ENCODE assay signal across 17 cellular contexts in the genomic region with DNA sequence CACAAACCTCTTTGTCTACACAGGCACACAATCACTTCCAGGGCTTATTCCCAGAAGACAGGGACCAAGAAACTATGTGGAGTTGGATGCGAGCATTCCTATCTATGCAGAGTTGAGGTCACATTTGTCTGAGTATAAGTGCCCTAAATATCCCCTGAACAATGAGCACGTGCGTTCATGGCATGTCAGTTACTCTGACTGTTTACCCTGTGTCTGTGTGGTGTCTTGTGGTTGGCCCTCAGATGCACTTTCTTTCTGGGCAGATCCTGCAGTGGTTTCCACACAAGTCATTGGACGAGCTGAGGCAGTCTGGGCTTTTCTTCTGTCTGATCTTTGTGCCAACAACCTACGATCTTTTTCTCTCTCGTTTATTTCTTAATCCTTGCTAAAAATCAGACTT.
DNase-seq lines count a peak whose midpoint lies in the region; ATAC-seq and TF ChIP-seq lines count a peak whose summit lies in the region.
"Had no signal": no experiment of that assay in that cellular context is flagged by ENCODE, and none has a peak within 500 bp of the region (broad histone marks: within the 10 kb centered on the region; RNA-seq: fewer than 3 reads in every experiment).

No MANE protein-coding gene starts in this region.

- peak; percentile 63 to 72 for ATAC-seq in right cardiac atrium
- ATAC-seq in GM18861 (IDR thresholded peaks at IDR 0.05; ENCODE audit: unreplicated experiment) = no peak

- WGBS in right cardiac atrium = 62% methylated on average over 6 of the region's 6 CpGs

- H3K27me3 ChIP-seq in brain microvascular endothelial cell (replicated peaks) (no peaks in the 10 kb centered on the region), right cardiac atrium (ENCODE audit: control insufficient read depth, insufficient read depth) (no peaks in the 10 kb centered on the region), skeletal muscle tissue (ENCODE audit: control insufficient read depth in 3 of 3, insufficient read depth in 3 of 3, low read length in 3 of 3) (no peaks in the 10 kb centered on the region)
- H3K27me3 ChIP-seq: BE2C, esophagus squamous epithelium, suprapubic skin had no signal

- peak overlapping the region; percentile 9 for H3K27ac ChIP-seq in brain microvascular endothelial cell
- H3K27ac ChIP-seq in right cardiac atrium (ENCODE audit: low read length) = no peak overlapping the region
- H3K27ac ChIP-seq in skeletal muscle tissue (ENCODE audit: low read depth, low read length) = peak overlapping the region; percentile 26
- H3K27ac ChIP-seq: suprapubic skin had no signal

- TF ChIP-seq CTCF in brain microvascular endothelial cell (IDR thresholded peaks at IDR 0.05; ENCODE audit: low read depth, low read length, missing control alignments) (no peak), GM10248 (IDR thresholded peaks at IDR 0.05; ENCODE audit: control extremely low read depth, extremely low read depth, low read depth, missing control alignments) (no peak)

- H3K36me3 ChIP-seq in brain microvascular endothelial cell (replicated peaks) (peaks cover 90% of the 10 kb centered on the region), skeletal muscle tissue (ENCODE audit: control insufficient read depth in 3 of 3, insufficient read depth in 3 of 3, low read length in 3 of 3) (peaks cover 3 to 5% (median 5%) of the 10 kb centered on the region in 3 donors)
- H3K36me3 ChIP-seq: BE2C had no signal

- POLR2A ChIA-PET in GM10248 (lab: Yijun Ruan, JAX) = no interaction called here

- intact Hi-C loops in right cardiac atrium (cut with DNase I) = loop anchor here in 1 of 4 donors (10.0 kb wide), 1 partner anchor 134 kb away; the partner anchor contains the start of gene FBN1

- H3K9ac ChIP-seq in skeletal muscle tissue (ENCODE audit: low read depth in 1 of 3, low read length in 3 of 3) = no peak overlapping the region

- CTCF ChIA-PET in GM10248 (lab: Yijun Ruan, JAX) = interaction anchor here (1.1 to 1.5 kb wide), 2 partner anchors 39 to 50 kb away, joined by 3 to 4 read pairs; no protein-coding TSS in a partner anchor

- peak; percentile 25 for DNase-seq in GM03348 (ENCODE audit: low spot score)
- peak; percentile 33 for DNase-seq in brain microvascular endothelial cell
- no peak for DNase-seq in right cardiac atrium
- DNase-seq in KBM-7 = no peak
- no peak for DNase-seq in activated CD4-positive, alpha-beta T cell treated with anti-CD3 and anti-CD28 coated beads, Interleukin-2, amount 50 U/mL, for 48 hours
- DNase-seq in GM10248 (ENCODE audit: extremely low spot score) = no peak
- DNase-seq: activated CD8-positive, alpha-beta memory T cell treated with anti-CD3 and anti-CD28 coated beads, Interleukin-2, amount 50 U/mL, for 4 hours; BE2C; esophagus squamous epithelium; H7; hypothalamus; NCI-H1694 treated with DMSO at 0.1 percent for 48 hours; NCI-H345; NK-92 treated with Interleukin-12 subunit alpha and Interleukin-12 subunit beta, amount 100 ng/mL, for 24 hours had no signal

- in situ Hi-C loops in brain microvascular endothelial cell (cut with HindIII; ENCODE audit: low pct_ligation_motif_present, low sequenced_read_pairs) (no loop called here), KBM-7 (cut with MboI; ENCODE audit: low pct_unique_long_range_greater_than_20kb, low sequenced_read_pairs) (no loop called here)

- no peak overlapping the region for H3K4me3 ChIP-seq in brain microvascular endothelial cell (ENCODE audit: low read depth, low read length)
- H3K4me3 ChIP-seq in right cardiac atrium (ENCODE audit: low read length) = no peak overlapping the region
- H3K4me3 ChIP-seq in skeletal muscle tissue (ENCODE audit: low read length in 3 of 3) = no peak overlapping the region
- H3K4me3 ChIP-seq: esophagus squamous epithelium, suprapubic skin had no signal

- H3K9me3 ChIP-seq in right cardiac atrium (ENCODE audit: control insufficient read depth, low read length) (no peaks in the 10 kb centered on the region), skeletal muscle tissue (ENCODE audit: control insufficient read depth in 3 of 3, low read length in 3 of 3) (no peaks in the 10 kb centered on the region)
- H3K9me3 ChIP-seq: BE2C, esophagus squamous epithelium, suprapubic skin had no signal

- H3K4me1 ChIP-seq in right cardiac atrium (ENCODE audit: control insufficient read depth, insufficient read depth, low read length) = no peaks in the 10 kb centered on the region
- peaks cover 0 to 2% (median 0%) of the 10 kb centered on the region in 3 donors for H3K4me1 ChIP-seq in skeletal muscle tissue (ENCODE audit: control insufficient read depth in 3 of 3, insufficient read depth in 3 of 3, low read length in 3 of 3)
- H3K4me1 ChIP-seq: esophagus squamous epithelium, suprapubic skin had no signal

Comparison
In these comparisons a context has a peak if more than half of its experiments do, and no peak if none do; other contexts are left out.
1. DNase-seq: peak in GM03348 (single experiment) and brain microvascular endothelial cell (single experiment); none in right cardiac atrium (0 of 3), KBM-7 (single experiment), activated CD4-positive, alpha-beta T cell treated with anti-CD3 and anti-CD28 coated beads, Interleukin-2, amount 50 U/mL, for 48 hours (0 of 2) and GM10248 (single experiment).